In the genomic region with DNA sequence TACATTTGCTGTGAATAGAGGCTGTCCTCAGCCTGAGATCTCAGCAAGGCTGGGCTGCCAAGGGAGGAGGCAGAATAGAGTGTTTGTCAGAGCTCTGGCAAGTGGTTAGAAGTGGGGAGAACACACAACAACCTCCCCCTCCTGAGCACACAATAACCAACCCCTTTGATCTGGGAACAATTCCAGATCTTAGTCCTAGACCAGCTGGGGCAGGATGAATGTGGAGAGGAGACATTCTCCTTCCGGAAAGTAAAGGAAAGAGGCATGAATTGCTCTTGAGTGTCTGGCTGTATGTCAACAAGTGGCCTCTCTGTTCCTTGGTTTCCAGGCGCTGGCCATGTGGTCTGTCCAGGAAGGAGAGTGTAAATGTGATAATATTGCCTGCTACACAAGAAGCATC, we compare ENCODE assay signal across 1 cellular context.
TF ChIP-seq lines count a peak whose summit lies in the region.

No MANE protein-coding gene starts in this region.

TF ChIP-seq in HepG2, 621 proteins besides CTCF, POLR2A, EP300 and RAD21 (continued from another document):
- TF ChIP-seq, protein P1, sequence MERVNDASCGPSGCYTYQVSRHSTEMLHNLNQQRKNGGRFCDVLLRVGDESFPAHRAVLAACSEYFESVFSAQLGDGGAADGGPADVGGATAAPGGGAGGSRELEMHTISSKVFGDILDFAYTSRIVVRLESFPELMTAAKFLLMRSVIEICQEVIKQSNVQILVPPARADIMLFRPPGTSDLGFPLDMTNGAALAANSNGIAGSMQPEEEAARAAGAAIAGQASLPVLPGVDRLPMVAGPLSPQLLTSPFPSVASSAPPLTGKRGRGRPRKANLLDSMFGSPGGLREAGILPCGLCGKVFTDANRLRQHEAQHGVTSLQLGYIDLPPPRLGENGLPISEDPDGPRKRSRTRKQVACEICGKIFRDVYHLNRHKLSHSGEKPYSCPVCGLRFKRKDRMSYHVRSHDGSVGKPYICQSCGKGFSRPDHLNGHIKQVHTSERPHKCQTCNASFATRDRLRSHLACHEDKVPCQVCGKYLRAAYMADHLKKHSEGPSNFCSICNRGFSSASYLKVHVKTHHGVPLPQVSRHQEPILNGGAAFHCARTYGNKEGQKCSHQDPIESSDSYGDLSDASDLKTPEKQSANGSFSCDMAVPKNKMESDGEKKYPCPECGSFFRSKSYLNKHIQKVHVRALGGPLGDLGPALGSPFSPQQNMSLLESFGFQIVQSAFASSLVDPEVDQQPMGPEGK (CRISPR knock-in tag; IDR thresholded peaks at IDR 0.05) = peak; percentile 29; the same call in 1 of the 2 replicates
- TF ChIP-seq, protein P2, sequence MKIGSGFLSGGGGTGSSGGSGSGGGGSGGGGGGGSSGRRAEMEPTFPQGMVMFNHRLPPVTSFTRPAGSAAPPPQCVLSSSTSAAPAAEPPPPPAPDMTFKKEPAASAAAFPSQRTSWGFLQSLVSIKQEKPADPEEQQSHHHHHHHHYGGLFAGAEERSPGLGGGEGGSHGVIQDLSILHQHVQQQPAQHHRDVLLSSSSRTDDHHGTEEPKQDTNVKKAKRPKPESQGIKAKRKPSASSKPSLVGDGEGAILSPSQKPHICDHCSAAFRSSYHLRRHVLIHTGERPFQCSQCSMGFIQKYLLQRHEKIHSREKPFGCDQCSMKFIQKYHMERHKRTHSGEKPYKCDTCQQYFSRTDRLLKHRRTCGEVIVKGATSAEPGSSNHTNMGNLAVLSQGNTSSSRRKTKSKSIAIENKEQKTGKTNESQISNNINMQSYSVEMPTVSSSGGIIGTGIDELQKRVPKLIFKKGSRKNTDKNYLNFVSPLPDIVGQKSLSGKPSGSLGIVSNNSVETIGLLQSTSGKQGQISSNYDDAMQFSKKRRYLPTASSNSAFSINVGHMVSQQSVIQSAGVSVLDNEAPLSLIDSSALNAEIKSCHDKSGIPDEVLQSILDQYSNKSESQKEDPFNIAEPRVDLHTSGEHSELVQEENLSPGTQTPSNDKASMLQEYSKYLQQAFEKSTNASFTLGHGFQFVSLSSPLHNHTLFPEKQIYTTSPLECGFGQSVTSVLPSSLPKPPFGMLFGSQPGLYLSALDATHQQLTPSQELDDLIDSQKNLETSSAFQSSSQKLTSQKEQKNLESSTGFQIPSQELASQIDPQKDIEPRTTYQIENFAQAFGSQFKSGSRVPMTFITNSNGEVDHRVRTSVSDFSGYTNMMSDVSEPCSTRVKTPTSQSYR (CRISPR knock-in tag; IDR thresholded peaks at IDR 0.05; ENCODE audit: borderline replicate concordance) = peak; percentile 30; the same call in 1 of the 2 replicates
- no peak for TF ChIP-seq CEBPG (CRISPR knock-in tag; IDR thresholded peaks at IDR 0.05)
- TF ChIP-seq, protein P3, sequence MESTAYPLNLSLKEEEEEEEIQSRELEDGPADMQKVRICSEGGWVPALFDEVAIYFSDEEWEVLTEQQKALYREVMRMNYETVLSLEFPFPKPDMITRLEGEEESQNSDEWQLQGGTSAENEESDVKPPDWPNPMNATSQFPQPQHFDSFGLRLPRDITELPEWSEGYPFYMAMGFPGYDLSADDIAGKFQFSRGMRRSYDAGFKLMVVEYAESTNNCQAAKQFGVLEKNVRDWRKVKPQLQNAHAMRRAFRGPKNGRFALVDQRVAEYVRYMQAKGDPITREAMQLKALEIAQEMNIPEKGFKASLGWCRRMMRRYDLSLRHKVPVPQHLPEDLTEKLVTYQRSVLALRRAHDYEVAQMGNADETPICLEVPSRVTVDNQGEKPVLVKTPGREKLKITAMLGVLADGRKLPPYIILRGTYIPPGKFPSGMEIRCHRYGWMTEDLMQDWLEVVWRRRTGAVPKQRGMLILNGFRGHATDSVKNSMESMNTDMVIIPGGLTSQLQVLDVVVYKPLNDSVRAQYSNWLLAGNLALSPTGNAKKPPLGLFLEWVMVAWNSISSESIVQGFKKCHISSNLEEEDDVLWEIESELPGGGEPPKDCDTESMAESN (CRISPR knock-in tag; conservative IDR thresholded peaks at IDR 0.05) = no peak
- no peak for TF ChIP-seq SMAD9 (CRISPR knock-in tag; IDR thresholded peaks at IDR 0.05)
- TF ChIP-seq SOX5 (CRISPR knock-in tag; IDR thresholded peaks at IDR 0.05; ENCODE audit: borderline replicate concordance) = 0 out of 2 replicates have a peak, but pooled peaks have one; percentile 23
- TF ChIP-seq SOX13 (IDR thresholded peaks at IDR 0.05) = no peak
- TF ChIP-seq SOX13 (CRISPR knock-in tag; conservative IDR thresholded peaks at IDR 0.05 in 1 of 2, IDR thresholded peaks at IDR 0.05 in 1 of 2) = peak in 1 of 2 experiments; percentile 36; a peak in 1 of 4 replicates
